ENCODE assay signal across 21 cellular contexts in the genomic region with DNA sequence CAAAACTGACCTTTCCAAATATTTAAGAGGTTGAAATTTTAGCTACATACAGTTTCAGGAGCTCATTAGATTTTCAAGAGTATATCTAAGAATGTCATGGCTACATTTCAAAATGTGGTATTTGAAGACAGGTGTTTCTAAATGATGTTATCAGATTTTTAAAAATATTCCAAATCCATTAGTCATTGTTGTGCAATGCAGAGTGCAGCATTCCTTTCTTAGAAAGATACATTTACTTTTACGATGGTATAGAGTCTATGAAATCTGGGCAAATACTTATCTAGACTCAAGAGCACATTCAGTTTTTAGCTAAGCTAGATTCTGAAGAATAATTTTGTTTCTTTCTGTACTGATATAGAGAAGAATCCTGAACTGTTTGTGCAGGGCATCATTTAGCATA.
"Had no signal": no experiment of that assay in that cellular context is flagged by ENCODE, and none has a peak within 500 bp of the region (broad histone marks: within the 10 kb centered on the region; RNA-seq: fewer than 3 reads in every experiment).

No MANE protein-coding gene starts in this region.

- H3K27ac Mint-ChIP-seq: activated naive CD4-positive, alpha-beta T cell treated with anti-CD3 and anti-CD28 coated beads, Interleukin-2, amount 50 U/mL, for 72 hours; nephron progenitor cell; stimulated activated memory B cell treated with anti-CD40 and anti-IgM and Interleukin-4, amounts not matched to agents 10 μg/mL and 1 μg/mL and 100 μg/mL, for 72 hours; T-helper 1 cell treated with Interleukin-12 subunit alpha and Interleukin-12 subunit beta and Interleukin-4 antibody, amounts not matched to agents 30 μg/mL and 1 μg/mL, for 36 hours; WTC11 had no signal

- ATAC-seq: activated naive CD4-positive, alpha-beta T cell treated with anti-CD3 and anti-CD28 coated beads, Interleukin-2, amount 50 U/mL, for 72 hours; foreskin keratinocyte; sciatic nerve; stimulated activated memory B cell treated with anti-CD40 and anti-IgM and Interleukin-4, amounts not matched to agents 10 μg/mL and 1 μg/mL and 100 μg/mL, for 72 hours; upper lobe of right lung; WTC11 had no signal

- H3K4me3 ChIP-seq: adrenal gland, ascending aorta, left ventricle myocardium inferior, smooth muscle cell, upper lobe of right lung had no signal

- DNase-seq: activated T-cell treated with anti-CD3 and anti-CD28 coated beads, Interleukin-2, amount 50 U/mL, for 1 hour; adrenal gland; brain microvascular endothelial cell; central memory CD4-positive, alpha-beta T cell; effector memory CD4-positive, alpha-beta T cell; kidney glomerular epithelial cell; left ventricle myocardium inferior; midbrain; nephron progenitor cell; stimulated activated CD4-positive, alpha-beta T cell treated with anti-CD3 and anti-CD28 coated beads, Interleukin-15, amount 100 ng/mL, for 24 hours; T1000; upper lobe of right lung had no signal

- H3K27ac ChIP-seq: adrenal gland, ascending aorta, brain microvascular endothelial cell, foreskin keratinocyte, left ventricle myocardium inferior, parathyroid adenoma, upper lobe of right lung had no signal

- H3K9me3 Mint-ChIP-seq: T-helper 1 cell treated with Interleukin-12 subunit alpha and Interleukin-12 subunit beta and Interleukin-4 antibody, amounts not matched to agents 30 μg/mL and 1 μg/mL, for 36 hours had no signal

- H3K36me3 Mint-ChIP-seq: activated naive CD4-positive, alpha-beta T cell treated with anti-CD3 and anti-CD28 coated beads, Interleukin-2, amount 50 U/mL, for 72 hours; stimulated activated memory B cell treated with anti-CD40 and anti-IgM and Interleukin-4, amounts not matched to agents 10 μg/mL and 1 μg/mL and 100 μg/mL, for 72 hours had no signal

- H3K9me3 ChIP-seq: adrenal gland, ascending aorta, upper lobe of right lung had no signal

- H3K36me3 ChIP-seq: adrenal gland, ascending aorta, brain microvascular endothelial cell, left ventricle myocardium inferior, upper lobe of right lung had no signal

- H3K4me1 Mint-ChIP-seq: stimulated activated memory B cell treated with anti-CD40 and anti-IgM and Interleukin-4, amounts not matched to agents 10 μg/mL and 1 μg/mL and 100 μg/mL, for 72 hours had no signal

- H3K4me1 ChIP-seq: adrenal gland, ascending aorta, foreskin keratinocyte, left ventricle myocardium inferior, parathyroid adenoma had no signal

- H3K27me3 ChIP-seq: adrenal gland, ascending aorta, brain microvascular endothelial cell, foreskin keratinocyte, upper lobe of right lung had no signal

- H3K4me3 Mint-ChIP-seq: nephron progenitor cell; stimulated activated memory B cell treated with anti-CD40 and anti-IgM and Interleukin-4, amounts not matched to agents 10 μg/mL and 1 μg/mL and 100 μg/mL, for 72 hours; T-helper 1 cell treated with Interleukin-12 subunit alpha and Interleukin-12 subunit beta and Interleukin-4 antibody, amounts not matched to agents 30 μg/mL and 1 μg/mL, for 36 hours; WTC11 had no signal

- H3K27me3 Mint-ChIP-seq: stimulated activated memory B cell treated with anti-CD40 and anti-IgM and Interleukin-4, amounts not matched to agents 10 μg/mL and 1 μg/mL and 100 μg/mL, for 72 hours had no signal
